ENCODE assay signal across 11 cellular contexts in genomic region chr14:97120204-97121120, GRCh38.
A peak's percentile ranks its signal among the peaks of the same experiment; 100 is the strongest.
DNase-seq lines count a peak whose midpoint lies in the region; TF ChIP-seq lines count a peak whose summit lies in the region.
"Had no signal": no experiment of that assay in that cellular context is flagged by ENCODE, and none has a peak within 500 bp of the region (broad histone marks: within the 10 kb centered on the region; RNA-seq: fewer than 3 reads in every experiment).

No MANE protein-coding gene starts in this region.

- no peaks in the 10 kb centered on the region for H3K4me1 ChIP-seq in prostate gland (replicated peaks)
- H3K4me1 ChIP-seq: sigmoid colon had no signal

- H3K4me3 ChIP-seq in prostate gland = no peak overlapping the region
- H3K4me3 ChIP-seq: sigmoid colon had no signal

- intact Hi-C loops in activated CD4-positive, alpha-beta T cell treated with anti-CD3 and anti-CD28 coated beads, Interleukin-2, amount 10 ng/mL, durations not matched to agents 24 days and 14 days (cut with micrococcal nuclease) = no loop called here
- intact Hi-C loops in prostate gland (cut with DNase I) = no loop called here

- H3K27ac Mint-ChIP-seq in activated CD4-positive, alpha-beta T cell treated with anti-CD3 and anti-CD28 coated beads, Interleukin-2, amount 10 ng/mL, durations not matched to agents 24 days and 14 days = peak overlapping the region; percentile 91
- H3K27ac Mint-ChIP-seq in immature natural killer cell = peak overlapping the region in 4 of 6 donors; percentile 15 to 38 (median 36)
- peak overlapping the region; percentile 89 for H3K27ac Mint-ChIP-seq in stimulated activated naive CD8-positive, alpha-beta T cell treated with anti-CD3 and anti-CD28 coated beads, Interleukin-15, Interleukin-2, amounts not matched to agents 100 ng/mL and 50 ng/mL, for 24 hours

- H3K9me3 Mint-ChIP-seq in activated CD4-positive, alpha-beta T cell treated with anti-CD3 and anti-CD28 coated beads, Interleukin-2, amount 10 ng/mL, durations not matched to agents 24 days and 14 days = peaks cover 3% of the 10 kb centered on the region
- no peaks in the 10 kb centered on the region for H3K9me3 Mint-ChIP-seq in immature natural killer cell
- no peaks in the 10 kb centered on the region for H3K9me3 Mint-ChIP-seq in stimulated activated naive CD8-positive, alpha-beta T cell treated with anti-CD3 and anti-CD28 coated beads, Interleukin-15, Interleukin-2, amounts not matched to agents 100 ng/mL and 50 ng/mL, for 24 hours

- no peaks in the 10 kb centered on the region for H3K27me3 Mint-ChIP-seq in activated CD4-positive, alpha-beta T cell treated with anti-CD3 and anti-CD28 coated beads, Interleukin-2, amount 10 ng/mL, durations not matched to agents 24 days and 14 days
- H3K27me3 Mint-ChIP-seq in immature natural killer cell (ENCODE audit: low read depth in 3 of 3) = peaks cover 5 to 11% (median 6%) of the 10 kb centered on the region in 3 donors
- peaks cover 6% of the 10 kb centered on the region for H3K27me3 Mint-ChIP-seq in stimulated activated naive CD8-positive, alpha-beta T cell treated with anti-CD3 and anti-CD28 coated beads, Interleukin-15, Interleukin-2, amounts not matched to agents 100 ng/mL and 50 ng/mL, for 24 hours

- peaks cover 29% of the 10 kb centered on the region for H3K4me1 Mint-ChIP-seq in activated CD4-positive, alpha-beta T cell treated with anti-CD3 and anti-CD28 coated beads, Interleukin-2, amount 10 ng/mL, durations not matched to agents 24 days and 14 days
- H3K4me1 Mint-ChIP-seq in immature natural killer cell = peaks cover 9 to 24% of the 10 kb centered on the region in 2 donors
- peaks cover 32% of the 10 kb centered on the region for H3K4me1 Mint-ChIP-seq in stimulated activated naive CD8-positive, alpha-beta T cell treated with anti-CD3 and anti-CD28 coated beads, Interleukin-15, Interleukin-2, amounts not matched to agents 100 ng/mL and 50 ng/mL, for 24 hours (ENCODE audit: low read depth)

- DNase-seq in NCI-H82 (lab: John Stamatoyannopoulos, UW) (peak; percentile 38), NCI-H82 treated with DMSO at 0.1 percent for 48 hours (lab: John Stamatoyannopoulos, UW; ENCODE audit: unreplicated experiment) (no peak), immature natural killer cell (peak in 1 of 3 donors; percentile 3), prostate gland (ENCODE audit: low spot score) (no peak), 8988T (no peak), NAMALWA (ENCODE audit: low spot score) (no peak)
- DNase-seq in activated CD4-positive, alpha-beta T cell treated with anti-CD3 and anti-CD28 coated beads, Interleukin-2, amount 10 ng/mL, durations not matched to agents 24 days and 14 days = peak; percentile 81
- DNase-seq: NCI-H1105, sigmoid colon had no signal

- no peak overlapping the region for H3K27ac ChIP-seq in prostate gland
- H3K27ac ChIP-seq: 22Rv1, sigmoid colon had no signal

- H3K36me3 ChIP-seq in prostate gland = no peaks in the 10 kb centered on the region
- H3K36me3 ChIP-seq: sigmoid colon had no signal

- 68% methylated on average over 7 of the region's 7 CpGs for WGBS in prostate gland

- no peak for TF ChIP-seq CTCF in prostate gland (IDR thresholded peaks at IDR 0.05)

- TF ChIP-seq POLR2A in prostate gland (IDR thresholded peaks at IDR 0.05) = no peak

- no peaks in the 10 kb centered on the region for H3K36me3 Mint-ChIP-seq in activated CD4-positive, alpha-beta T cell treated with anti-CD3 and anti-CD28 coated beads, Interleukin-2, amount 10 ng/mL, durations not matched to agents 24 days and 14 days (ENCODE audit: low read depth)
- H3K36me3 Mint-ChIP-seq in immature natural killer cell = no peaks in the 10 kb centered on the region
- no peaks in the 10 kb centered on the region for H3K36me3 Mint-ChIP-seq in stimulated activated naive CD8-positive, alpha-beta T cell treated with anti-CD3 and anti-CD28 coated beads, Interleukin-15, Interleukin-2, amounts not matched to agents 100 ng/mL and 50 ng/mL, for 24 hours (ENCODE audit: low read depth)

- no peaks in the 10 kb centered on the region for H3K27me3 ChIP-seq in prostate gland (replicated peaks; ENCODE audit: insufficient read depth)

- no peaks in the 10 kb centered on the region for H3K9me3 ChIP-seq in prostate gland
- H3K9me3 ChIP-seq: sigmoid colon had no signal

- H3K4me3 Mint-ChIP-seq in activated CD4-positive, alpha-beta T cell treated with anti-CD3 and anti-CD28 coated beads, Interleukin-2, amount 10 ng/mL, durations not matched to agents 24 days and 14 days = peak overlapping the region; percentile 53
- H3K4me3 Mint-ChIP-seq in immature natural killer cell = no peak overlapping the region
- H3K4me3 Mint-ChIP-seq in stimulated activated naive CD8-positive, alpha-beta T cell treated with anti-CD3 and anti-CD28 coated beads, Interleukin-15, Interleukin-2, amounts not matched to agents 100 ng/mL and 50 ng/mL, for 24 hours = peak overlapping the region; percentile 67

Comparison
In these comparisons a context has a peak if more than half of its experiments do, and no peak if none do; other contexts are left out.
1. DNase-seq: peak in NCI-H82 (single experiment) and activated CD4-positive, alpha-beta T cell treated with anti-CD3 and anti-CD28 coated beads, Interleukin-2, amount 10 ng/mL, durations not matched to agents 24 days and 14 days (single experiment); none in NCI-H82 treated with DMSO at 0.1 percent for 48 hours (single experiment), prostate gland (single experiment), 8988T (single experiment) and NAMALWA (single experiment).
2. H3K27ac Mint-ChIP-seq: peak in every context shown above with its lines; median percentile 91 in activated CD4-positive, alpha-beta T cell treated with anti-CD3 and anti-CD28 coated beads, Interleukin-2, amount 10 ng/mL, durations not matched to agents 24 days and 14 days; 89 in stimulated activated naive CD8-positive, alpha-beta T cell treated with anti-CD3 and anti-CD28 coated beads, Interleukin-15, Interleukin-2, amounts not matched to agents 100 ng/mL and 50 ng/mL, for 24 hours; 36 in immature natural killer cell.
3. H3K4me3 Mint-ChIP-seq: peak in activated CD4-positive, alpha-beta T cell treated with anti-CD3 and anti-CD28 coated beads, Interleukin-2, amount 10 ng/mL, durations not matched to agents 24 days and 14 days (single experiment) and stimulated activated naive CD8-positive, alpha-beta T cell treated with anti-CD3 and anti-CD28 coated beads, Interleukin-15, Interleukin-2, amounts not matched to agents 100 ng/mL and 50 ng/mL, for 24 hours (single experiment); none in immature natural killer cell (0 of 5).